In genomic region chr2:218271865-218272530, GRCh38 we compare ENCODE assay signal across 8 cellular contexts. TPM values are rescaled to one million over a fixed set of nuclear protein-coding genes. Genes with fewer than 3 reads are reported as not detected.
DNase-seq lines count a peak whose midpoint lies in the region; ATAC-seq, FAIRE-seq and TF ChIP-seq lines count a peak whose summit lies in the region.

No MANE protein-coding gene starts in this region.

- CTCF ChIA-PET in activated CD8-positive, alpha-beta memory T cell treated with anti-CD3 and anti-CD28 coated beads, Interleukin-2, amount 10 ng/mL, durations not matched to agents 7 days and 5 days (lab: Charles Lee) = interaction anchor here (1.0 to 8.1 kb wide), 17 partner anchors 9 to 132 kb away, joined by 3 to 243 read pairs (median 5); partner anchors contain the start of genes CATIP and TMBIM1

- H3K9me3 Mint-ChIP-seq in activated CD8-positive, alpha-beta memory T cell treated with anti-CD3 and anti-CD28 coated beads, Interleukin-2, amount 10 ng/mL, durations not matched to agents 7 days and 5 days (ENCODE audit: low read depth) = no peaks in the 10 kb centered on the region
- H3K9me3 Mint-ChIP-seq in activated naive CD8-positive, alpha-beta T cell (ENCODE audit: low read depth) = no peaks in the 10 kb centered on the region

- H3K36me3 ChIP-seq in left lung = peaks cover 0 to 48% of the 10 kb centered on the region in 2 donors

- H3K4me3 Mint-ChIP-seq in activated CD8-positive, alpha-beta memory T cell treated with anti-CD3 and anti-CD28 coated beads, Interleukin-2, amount 10 ng/mL, durations not matched to agents 7 days and 5 days = peak overlapping the region; percentile 82
- H3K4me3 Mint-ChIP-seq in activated naive CD8-positive, alpha-beta T cell = peak overlapping the region; percentile 95

- peaks cover 37% of the 10 kb centered on the region for H3K4me1 Mint-ChIP-seq in activated CD8-positive, alpha-beta memory T cell treated with anti-CD3 and anti-CD28 coated beads, Interleukin-2, amount 10 ng/mL, durations not matched to agents 7 days and 5 days
- H3K4me1 Mint-ChIP-seq in activated naive CD8-positive, alpha-beta T cell (ENCODE audit: low read depth) = peaks cover 43% of the 10 kb centered on the region

- H3K36me3 Mint-ChIP-seq in activated CD8-positive, alpha-beta memory T cell treated with anti-CD3 and anti-CD28 coated beads, Interleukin-2, amount 10 ng/mL, durations not matched to agents 7 days and 5 days = peaks cover 21% of the 10 kb centered on the region
- peaks cover 6% of the 10 kb centered on the region for H3K36me3 Mint-ChIP-seq in activated naive CD8-positive, alpha-beta T cell

- TF ChIP-seq POLR2A in H54 (IDR thresholded peaks at IDR 0.05; ENCODE audit: low read depth, low read length) = no peak

- no peak for DNase-seq in activated CD8-positive, alpha-beta memory T cell treated with anti-CD3 and anti-CD28 coated beads, Interleukin-2, amount 10 ng/mL, durations not matched to agents 7 days and 5 days
- DNase-seq in activated CD8-positive, alpha-beta memory T cell treated with anti-CD3 and anti-CD28 coated beads, Interleukin-2, amount 50 U/mL, for 48 hours = no peak
- DNase-seq in left lung (no peak), H54 (ENCODE audit: insufficient read length, low spot score) (no peak)

- no peak for TF ChIP-seq CTCF in left lung (IDR thresholded peaks at IDR 0.05)

- H3K27ac ChIP-seq in left lung (peak overlapping the region; percentile 20 to 78), temporal lobe (ENCODE audit: low read depth, low read length) (peak overlapping the region; percentile 4)

- intact Hi-C loops in left lung (cut with DNase I) = loop anchor here in 1 of 2 donors (10.0 kb wide), 1 partner anchor 123 kb away; the partner anchor contains the start of gene CTDSP1

- H3K27me3 Mint-ChIP-seq in activated CD8-positive, alpha-beta memory T cell treated with anti-CD3 and anti-CD28 coated beads, Interleukin-2, amount 10 ng/mL, durations not matched to agents 7 days and 5 days = no peaks in the 10 kb centered on the region
- H3K27me3 Mint-ChIP-seq in activated naive CD8-positive, alpha-beta T cell = no peaks in the 10 kb centered on the region

- H3K27ac Mint-ChIP-seq in activated CD8-positive, alpha-beta memory T cell treated with anti-CD3 and anti-CD28 coated beads, Interleukin-2, amount 10 ng/mL, durations not matched to agents 7 days and 5 days = peak overlapping the region; percentile 53
- H3K27ac Mint-ChIP-seq in activated naive CD8-positive, alpha-beta T cell = peak overlapping the region; percentile 11

- no peak for FAIRE-seq in H54 (lab: Jason Lieb, UNC)

- ATAC-seq in activated CD8-positive, alpha-beta memory T cell treated with anti-CD3 and anti-CD28 coated beads, Interleukin-2, amount 10 ng/mL, durations not matched to agents 7 days and 5 days = no peak
- ATAC-seq in left lung = no peak
- no peak for ATAC-seq in HG02840 (IDR thresholded peaks at IDR 0.05; ENCODE audit: low FRiP score, unreplicated experiment)
- ATAC-seq in GM18909 (IDR thresholded peaks at IDR 0.05; ENCODE audit: poor library complexity, unreplicated experiment) = no peak

- no peaks in the 10 kb centered on the region for H3K27me3 ChIP-seq in left lung

- no peaks in the 10 kb centered on the region for H3K9me3 ChIP-seq in left lung

- H3K4me1 ChIP-seq in left lung = peaks cover 34 to 70% of the 10 kb centered on the region in 2 donors

- peak overlapping the region in 1 of 2 donors; percentile 84 for H3K4me3 ChIP-seq in left lung

RNA-seq across cellular contexts. Expression of gene PNKD, which starts 1.7 kb away (rescaled TPM):
- 10 to 100 TPM; 37.6 to 40.7 TPM for total RNA-seq in activated CD8-positive, alpha-beta memory T cell treated with anti-CD3 and anti-CD28 coated beads, Interleukin-2, amount 10 ng/mL, durations not matched to agents 7 days and 5 days
- total RNA-seq in left lung (10 to 100 TPM; 93.4 to 96.8 TPM), temporal lobe (18.7 TPM)

RNA-seq across cellular contexts. Expression of gene AAMP, which starts 2.1 kb away (rescaled TPM):
- 10 to 100 TPM; 49.5 to 61.4 TPM for total RNA-seq in activated CD8-positive, alpha-beta memory T cell treated with anti-CD3 and anti-CD28 coated beads, Interleukin-2, amount 10 ng/mL, durations not matched to agents 7 days and 5 days
- total RNA-seq in left lung (10 to 100 TPM; 55.2 to 57.2 TPM), temporal lobe (94.2 TPM)

RNA-seq across cellular contexts. Expression of gene GPBAR1, which starts 11.2 kb away (rescaled TPM):
- under 1 TPM; 0.73 to 0.82 TPM for total RNA-seq in activated CD8-positive, alpha-beta memory T cell treated with anti-CD3 and anti-CD28 coated beads, Interleukin-2, amount 10 ng/mL, durations not matched to agents 7 days and 5 days
- total RNA-seq in left lung (1 to 10 TPM; 1.7 to 4.3 TPM), temporal lobe (0.25 TPM)

RNA-seq across cellular contexts. Expression of gene TMBIM1, which starts 20.3 kb away (rescaled TPM):
- 10 to 100 TPM; 51.5 to 72.4 TPM for total RNA-seq in activated CD8-positive, alpha-beta memory T cell treated with anti-CD3 and anti-CD28 coated beads, Interleukin-2, amount 10 ng/mL, durations not matched to agents 7 days and 5 days
- total RNA-seq in left lung = 100 to 1,000 TPM; 281 to 308 TPM
- 8.1 TPM for total RNA-seq in temporal lobe

RNA-seq across cellular contexts. Expression of gene ARPC2, which starts 55.0 kb away (rescaled TPM):
- 100 to 1,000 TPM; 742 to 839 TPM for total RNA-seq in activated CD8-positive, alpha-beta memory T cell treated with anti-CD3 and anti-CD28 coated beads, Interleukin-2, amount 10 ng/mL, durations not matched to agents 7 days and 5 days
- total RNA-seq in left lung = 100 to 1,000 TPM; 361 to 452 TPM
- total RNA-seq in temporal lobe = 95.6 TPM
